ENCODE assay signal across 9 cellular contexts in genomic region chr16:49528564-49529150, GRCh38.
A peak's percentile ranks its signal among the peaks of the same experiment; 100 is the strongest.
DNase-seq lines count a peak whose midpoint lies in the region; ATAC-seq, FAIRE-seq and TF ChIP-seq lines count a peak whose summit lies in the region.
"Had no signal": no experiment of that assay in that cellular context is flagged by ENCODE, and none has a peak within 500 bp of the region (broad histone marks: within the 10 kb centered on the region; RNA-seq: fewer than 3 reads in every experiment).

No MANE protein-coding gene starts in this region.

- intact Hi-C loops in activated CD8-positive, alpha-beta T cell treated with anti-CD3 and anti-CD28 coated beads for 36 hours (cut with micrococcal nuclease), result no loop called here

- CTCF ChIA-PET in activated CD8-positive, alpha-beta T cell treated with anti-CD3 and anti-CD28 coated beads for 36 hours (lab: Charles Lee), result interaction anchor here (1.3 kb wide), 1 partner anchor 329 kb away, joined by 4 read pairs; no protein-coding TSS in a partner anchor

- no peak for TF ChIP-seq CTCF in activated CD8-positive, alpha-beta T cell treated with anti-CD3 and anti-CD28 coated beads for 36 hours (IDR thresholded peaks at IDR 0.05)
- TF ChIP-seq CTCF in right atrium auricular region (IDR thresholded peaks at IDR 0.05) (no peak), GM10266 (IDR thresholded peaks at IDR 0.05; ENCODE audit: control insufficient read depth, insufficient read depth, low read depth, missing control alignments) (no peak)

- no peaks in the 10 kb centered on the region for H3K27me3 Mint-ChIP-seq in activated CD8-positive, alpha-beta T cell treated with anti-CD3 and anti-CD28 coated beads for 36 hours

- H3K27ac Mint-ChIP-seq in activated CD8-positive, alpha-beta T cell treated with anti-CD3 and anti-CD28 coated beads for 36 hours, result peak overlapping the region; percentile 54
- H3K27ac Mint-ChIP-seq in stimulated activated effector memory CD8-positive, alpha-beta T cell treated with anti-CD3 and anti-CD28 coated beads, Interleukin-12 subunit alpha, Interleukin-12 subunit beta, amount 100 ng/mL, for 72 hours, result no peak overlapping the region

- peaks cover 9% of the 10 kb centered on the region for H3K4me1 Mint-ChIP-seq in activated CD8-positive, alpha-beta T cell treated with anti-CD3 and anti-CD28 coated beads for 36 hours (ENCODE audit: low read depth)
- H3K4me1 Mint-ChIP-seq in stimulated activated effector memory CD8-positive, alpha-beta T cell treated with anti-CD3 and anti-CD28 coated beads, Interleukin-12 subunit alpha, Interleukin-12 subunit beta, amount 100 ng/mL, for 72 hours, result no peaks in the 10 kb centered on the region

- H3K36me3 ChIP-seq in right atrium auricular region, result no peaks in the 10 kb centered on the region
- peaks cover under 1 to 3% (median 2%) of the 10 kb centered on the region in 3 donors for H3K36me3 ChIP-seq in skeletal muscle tissue (ENCODE audit: control insufficient read depth in 3 of 3, insufficient read depth in 3 of 3, low read length in 3 of 3)

- peaks cover 0 to 14% of the 10 kb centered on the region in 2 donors for H3K4me1 ChIP-seq in right atrium auricular region
- H3K4me1 ChIP-seq in skeletal muscle tissue (ENCODE audit: control insufficient read depth in 3 of 3, insufficient read depth in 3 of 3, low read length in 3 of 3), result peaks cover 7 to 19% (median 8%) of the 10 kb centered on the region in 3 donors

- no peaks in the 10 kb centered on the region for H3K36me3 Mint-ChIP-seq in activated CD8-positive, alpha-beta T cell treated with anti-CD3 and anti-CD28 coated beads for 36 hours (ENCODE audit: low read depth)
- H3K36me3 Mint-ChIP-seq in stimulated activated effector memory CD8-positive, alpha-beta T cell treated with anti-CD3 and anti-CD28 coated beads, Interleukin-12 subunit alpha, Interleukin-12 subunit beta, amount 100 ng/mL, for 72 hours, result no peaks in the 10 kb centered on the region

- POLR2A ChIA-PET in activated CD8-positive, alpha-beta T cell treated with anti-CD3 and anti-CD28 coated beads for 36 hours (lab: Charles Lee), result no interaction called here

- DNase-seq in GM12892 (ENCODE audit: insufficient read length) (no peak), right atrium auricular region (ENCODE audit: low spot score) (peak; percentile 65), NCI-H774 (lab: John Stamatoyannopoulos, UW) (no peak), GM10266 (ENCODE audit: extremely low spot score) (no peak)
- DNase-seq in activated CD8-positive, alpha-beta T cell treated with anti-CD3 and anti-CD28 coated beads for 36 hours, result peak; percentile 31
- DNase-seq in stimulated activated effector memory CD8-positive, alpha-beta T cell treated with anti-CD3 and anti-CD28 coated beads, Interleukin-12 subunit alpha, Interleukin-12 subunit beta, amount 100 ng/mL, for 72 hours (ENCODE audit: low spot score in 2 of 2), result no peak

- H3K9me3 ChIP-seq in right atrium auricular region (no peaks in the 10 kb centered on the region), skeletal muscle tissue (ENCODE audit: control insufficient read depth in 3 of 3, low read length in 3 of 3) (no peaks in the 10 kb centered on the region)

- peak; percentile 43 for ATAC-seq in activated CD8-positive, alpha-beta T cell treated with anti-CD3 and anti-CD28 coated beads for 36 hours
- ATAC-seq in GM18511 (IDR thresholded peaks at IDR 0.05; ENCODE audit: unreplicated experiment), result no peak
- ATAC-seq in stimulated activated effector memory CD8-positive, alpha-beta T cell treated with anti-CD3 and anti-CD28 coated beads, Interleukin-12 subunit alpha, Interleukin-12 subunit beta, amount 100 ng/mL, for 72 hours, result no peak

- H3K27ac ChIP-seq in right atrium auricular region (peak overlapping the region; percentile 22 to 47), skeletal muscle tissue (ENCODE audit: low read depth, low read length) (peak overlapping the region; percentile 17)
- H3K27ac ChIP-seq: KMS-11 had no signal

- no peaks in the 10 kb centered on the region for H3K9me3 Mint-ChIP-seq in activated CD8-positive, alpha-beta T cell treated with anti-CD3 and anti-CD28 coated beads for 36 hours
- no peaks in the 10 kb centered on the region for H3K9me3 Mint-ChIP-seq in stimulated activated effector memory CD8-positive, alpha-beta T cell treated with anti-CD3 and anti-CD28 coated beads, Interleukin-12 subunit alpha, Interleukin-12 subunit beta, amount 100 ng/mL, for 72 hours

- H3K4me3 ChIP-seq in right atrium auricular region, result peak overlapping the region; percentile 24 to 40
- peak overlapping the region; percentile 22 to 48 (median 30) for H3K4me3 ChIP-seq in skeletal muscle tissue (ENCODE audit: low read length in 3 of 3)

- H3K9ac ChIP-seq in skeletal muscle tissue (ENCODE audit: low read depth in 1 of 3, low read length in 3 of 3), result peak overlapping the region in 2 of 3 donors; percentile 55 to 58
- H3K9ac ChIP-seq: KMS-11 had no signal

- no peak for TF ChIP-seq POLR2A in GM12892 (IDR thresholded peaks at IDR 0.05; ENCODE audit: low read depth, low read length)

- no peaks in the 10 kb centered on the region for H3K27me3 ChIP-seq in right atrium auricular region
- H3K27me3 ChIP-seq in skeletal muscle tissue (ENCODE audit: control insufficient read depth in 3 of 3, insufficient read depth in 3 of 3, low read length in 3 of 3), result no peaks in the 10 kb centered on the region

- FAIRE-seq in GM12892 (lab: Jason Lieb, UNC), result peak; percentile 74

- H3K4me3 Mint-ChIP-seq in activated CD8-positive, alpha-beta T cell treated with anti-CD3 and anti-CD28 coated beads for 36 hours, result peak overlapping the region; percentile 66
- no peak overlapping the region for H3K4me3 Mint-ChIP-seq in stimulated activated effector memory CD8-positive, alpha-beta T cell treated with anti-CD3 and anti-CD28 coated beads, Interleukin-12 subunit alpha, Interleukin-12 subunit beta, amount 100 ng/mL, for 72 hours

Comparison
In these comparisons a context has a peak if more than half of its experiments do, and no peak if none do; other contexts are left out.
1. DNase-seq: peak in activated CD8-positive, alpha-beta T cell treated with anti-CD3 and anti-CD28 coated beads for 36 hours (single experiment) and right atrium auricular region (single experiment); none in GM12892 (single experiment), NCI-H774 (single experiment), GM10266 (single experiment) and stimulated activated effector memory CD8-positive, alpha-beta T cell treated with anti-CD3 and anti-CD28 coated beads, Interleukin-12 subunit alpha, Interleukin-12 subunit beta, amount 100 ng/mL, for 72 hours (0 of 2).